Comparison of ENCODE assay signal across 9 cellular contexts in the genomic region with DNA sequence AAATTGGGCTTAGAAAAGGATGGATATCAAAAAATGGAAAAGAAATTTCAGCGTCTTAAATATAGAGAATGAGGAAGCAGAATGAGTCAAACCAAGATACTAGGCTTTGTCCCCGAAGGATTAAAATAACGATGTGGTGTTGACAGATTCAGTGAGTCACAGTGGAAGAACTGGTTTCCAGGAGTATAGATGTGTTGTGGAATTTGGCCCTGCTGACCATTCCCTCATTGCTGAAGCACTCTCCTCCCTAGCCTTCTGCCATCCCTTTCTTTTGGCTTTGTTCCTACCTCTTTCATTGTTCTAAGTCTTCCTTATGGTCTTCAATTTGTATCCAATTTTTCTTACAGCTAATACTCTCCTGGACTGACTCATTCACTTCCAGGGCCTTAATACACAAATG. TPM values are rescaled to one million over a fixed set of nuclear protein-coding genes. Genes with fewer than 3 reads are reported as not detected.
DNase-seq lines count a peak whose midpoint lies in the region; ATAC-seq and TF ChIP-seq lines count a peak whose summit lies in the region.
"Had no signal": no experiment of that assay in that cellular context is flagged by ENCODE, and none has a peak within 500 bp of the region (broad histone marks: within the 10 kb centered on the region; RNA-seq: fewer than 3 reads in every experiment).

No MANE protein-coding gene starts in this region.

- peaks cover 6% of the 10 kb centered on the region for H3F3A ChIP-seq in PC-3 (ENCODE audit: low read length, unreplicated experiment)

- no peaks in the 10 kb centered on the region for H3K27me3 Mint-ChIP-seq in osteocyte (ENCODE audit: unreplicated experiment)
- H3K27me3 Mint-ChIP-seq in activated T-helper 1 cell treated with anti-CD3 and anti-CD28 coated beads, Interleukin-12 subunit alpha, Interleukin-12 subunit beta, Interleukin-2, Interleukin-4 antibody, amounts not matched to agents 30 ng/mL and 10 ng/mL and 1 ng/mL, durations not matched to agents 14 hours and 24 hours and 36 hours (ENCODE audit: insufficient read depth) = peaks cover 7% of the 10 kb centered on the region
- no peaks in the 10 kb centered on the region for H3K27me3 Mint-ChIP-seq in endothelial cell (ENCODE audit: unreplicated experiment)
- no peaks in the 10 kb centered on the region for H3K27me3 Mint-ChIP-seq in activated naive CD8-positive, alpha-beta T cell treated with anti-CD3 and anti-CD28 coated beads for 36 hours

- intact Hi-C loops in PC-3 (cut with micrococcal nuclease) = loop anchor here (1.0 kb wide), 2 partner anchors 23 to 75 kb away; partner anchors contain the start of gene USP25
- intact Hi-C loops in activated T-helper 1 cell treated with anti-CD3 and anti-CD28 coated beads, Interleukin-12 subunit alpha, Interleukin-12 subunit beta, Interleukin-2, Interleukin-4 antibody, amounts not matched to agents 30 ng/mL and 10 ng/mL and 1 ng/mL, durations not matched to agents 14 hours and 24 hours and 36 hours (cut with micrococcal nuclease) = no loop called here

- H3K9me3 Mint-ChIP-seq in osteocyte (ENCODE audit: unreplicated experiment) (peaks cover 9% of the 10 kb centered on the region), endothelial cell (ENCODE audit: unreplicated experiment) (no peaks in the 10 kb centered on the region)
- H3K9me3 Mint-ChIP-seq in activated T-helper 1 cell treated with anti-CD3 and anti-CD28 coated beads, Interleukin-12 subunit alpha, Interleukin-12 subunit beta, Interleukin-2, Interleukin-4 antibody, amounts not matched to agents 30 ng/mL and 10 ng/mL and 1 ng/mL, durations not matched to agents 14 hours and 24 hours and 36 hours = peaks cover 3% of the 10 kb centered on the region
- peaks cover 6% of the 10 kb centered on the region for H3K9me3 Mint-ChIP-seq in activated naive CD8-positive, alpha-beta T cell treated with anti-CD3 and anti-CD28 coated beads for 36 hours

- peak; percentile 73 for DNase-seq in DMS53 treated with DMSO at 0.1 percent for 48 hours (lab: John Stamatoyannopoulos, UW; ENCODE audit: unreplicated experiment)
- peak; percentile 99 for DNase-seq in PC-3
- peak; percentile 92 to 98 for DNase-seq in fibroblast of lung (ENCODE audit: low read depth in 2 of 2)
- no peak for DNase-seq in osteocyte (ENCODE audit: extremely low spot score, unreplicated experiment)
- DNase-seq in activated T-helper 1 cell treated with anti-CD3 and anti-CD28 coated beads, Interleukin-12 subunit alpha, Interleukin-12 subunit beta, Interleukin-2, Interleukin-4 antibody, amounts not matched to agents 30 ng/mL and 10 ng/mL and 1 ng/mL, durations not matched to agents 14 hours and 24 hours and 36 hours (ENCODE audit: low spot score) = no peak
- DNase-seq in activated T-cell treated with anti-CD3 and anti-CD28 coated beads, Interleukin-2, amount 50 U/mL, for 48 hours = no peak
- no peak for DNase-seq in endothelial cell (ENCODE audit: low spot score)
- no peak for DNase-seq in activated naive CD8-positive, alpha-beta T cell treated with anti-CD3 and anti-CD28 coated beads for 36 hours
- DNase-seq: NCI-H446 treated with DMSO at 0.1 percent for 48 hours had no signal

- POLR2A ChIA-PET in PC-3 (lab: Charles Lee; ENCODE audit: unreplicated experiment) = interaction anchor here (0.5 kb wide), 1 partner anchor 94 kb away, joined by 3 read pairs; no protein-coding TSS in a partner anchor

- H3K9ac ChIP-seq in PC-3 (ENCODE audit: low read length) (no peak overlapping the region), fibroblast of lung (ENCODE audit: insufficient read depth, low read length) (no peak overlapping the region)

- no peak for TF ChIP-seq CTCF in PC-3 (conservative IDR thresholded peaks at IDR 0.05; ENCODE audit: low read depth, low read length)
- no peak for TF ChIP-seq CTCF in fibroblast of lung (conservative IDR thresholded peaks at IDR 0.05 in 1 of 2, IDR thresholded peaks at IDR 0.05 in 1 of 2; ENCODE audit: low read depth in 1 of 2, low read length in 2 of 2)
- no peak for TF ChIP-seq CTCF in osteocyte (IDR thresholded peaks at IDR 0.05)
- TF ChIP-seq CTCF in endothelial cell (IDR thresholded peaks at IDR 0.05; ENCODE audit: unreplicated experiment) = no peak

- no peak overlapping the region for H3K4me3 ChIP-seq in PC-3 (ENCODE audit: low read length)
- no peak overlapping the region for H3K4me3 ChIP-seq in fibroblast of lung (replicated peaks in 1 of 4; ENCODE audit: control extremely low read depth in 1 of 4, insufficient read depth in 1 of 4, low read depth in 3 of 4, low read length in 4 of 4)

- H4K20me1 ChIP-seq in PC-3 (ENCODE audit: low read length) = no peaks in the 10 kb centered on the region
- no peaks in the 10 kb centered on the region for H4K20me1 ChIP-seq in fibroblast of lung (ENCODE audit: control insufficient read depth, extremely low read depth, insufficient read depth, low read length)

- H3K36me3 Mint-ChIP-seq in osteocyte (ENCODE audit: unreplicated experiment) (no peaks in the 10 kb centered on the region), endothelial cell (ENCODE audit: low read depth, unreplicated experiment) (no peaks in the 10 kb centered on the region)
- no peaks in the 10 kb centered on the region for H3K36me3 Mint-ChIP-seq in activated T-helper 1 cell treated with anti-CD3 and anti-CD28 coated beads, Interleukin-12 subunit alpha, Interleukin-12 subunit beta, Interleukin-2, Interleukin-4 antibody, amounts not matched to agents 30 ng/mL and 10 ng/mL and 1 ng/mL, durations not matched to agents 14 hours and 24 hours and 36 hours (ENCODE audit: low read depth)
- H3K36me3 Mint-ChIP-seq in activated naive CD8-positive, alpha-beta T cell treated with anti-CD3 and anti-CD28 coated beads for 36 hours = no peaks in the 10 kb centered on the region

- no TSS peak for BruUV-seq in PC-3 (replicated peaks; lab: Mats Ljungman, UMichigan)

- H3K4me3 Mint-ChIP-seq in osteocyte (ENCODE audit: unreplicated experiment) (no peak overlapping the region), endothelial cell (ENCODE audit: unreplicated experiment) (no peak overlapping the region)
- H3K4me3 Mint-ChIP-seq in activated T-helper 1 cell treated with anti-CD3 and anti-CD28 coated beads, Interleukin-12 subunit alpha, Interleukin-12 subunit beta, Interleukin-2, Interleukin-4 antibody, amounts not matched to agents 30 ng/mL and 10 ng/mL and 1 ng/mL, durations not matched to agents 14 hours and 24 hours and 36 hours = no peak overlapping the region
- no peak overlapping the region for H3K4me3 Mint-ChIP-seq in activated naive CD8-positive, alpha-beta T cell treated with anti-CD3 and anti-CD28 coated beads for 36 hours

- CTCF ChIA-PET in PC-3 (lab: Charles Lee) = no interaction called here

- H3K9me3 ChIP-seq in PC-3 (ENCODE audit: low read length) (no peaks in the 10 kb centered on the region), fibroblast of lung (ENCODE audit: control insufficient read depth, insufficient read depth, low read depth, low read length) (no peaks in the 10 kb centered on the region)

- H3K79me2 ChIP-seq in PC-3 (ENCODE audit: low read length) (no peaks in the 10 kb centered on the region), fibroblast of lung (ENCODE audit: control insufficient read depth, insufficient read depth, low read length) (no peaks in the 10 kb centered on the region)

- no peak overlapping the region for H2AFZ ChIP-seq in PC-3 (ENCODE audit: low read length)
- no peak overlapping the region for H2AFZ ChIP-seq in fibroblast of lung (ENCODE audit: low read length)

- H3K27me3 ChIP-seq in PC-3 (ENCODE audit: low read length) (no peaks in the 10 kb centered on the region), fibroblast of lung (ENCODE audit: control insufficient read depth, insufficient read depth, low read length) (no peaks in the 10 kb centered on the region)

- peak; percentile 100 for ATAC-seq in PC-3

- H3K4me2 ChIP-seq in PC-3 (ENCODE audit: low read length) (peak overlapping the region; percentile 55; the same call in 1 of the 2 replicates), fibroblast of lung (ENCODE audit: extremely low read depth, insufficient read depth, low read length) (no peak overlapping the region)

- no peaks in the 10 kb centered on the region for H3K9me2 ChIP-seq in PC-3 (replicated peaks; ENCODE audit: low read length)

- H3K4me1 ChIP-seq in PC-3 (ENCODE audit: insufficient read depth, low read length) (peaks cover 12% of the 10 kb centered on the region), fibroblast of lung (ENCODE audit: control insufficient read depth, extremely low read depth, insufficient read depth, low read length) (no peaks in the 10 kb centered on the region)

- H3K27ac Mint-ChIP-seq in osteocyte (ENCODE audit: unreplicated experiment) (peak overlapping the region; percentile 75), endothelial cell (ENCODE audit: unreplicated experiment) (no peak overlapping the region)
- no peak overlapping the region for H3K27ac Mint-ChIP-seq in activated T-helper 1 cell treated with anti-CD3 and anti-CD28 coated beads, Interleukin-12 subunit alpha, Interleukin-12 subunit beta, Interleukin-2, Interleukin-4 antibody, amounts not matched to agents 30 ng/mL and 10 ng/mL and 1 ng/mL, durations not matched to agents 14 hours and 24 hours and 36 hours
- no peak overlapping the region for H3K27ac Mint-ChIP-seq in activated naive CD8-positive, alpha-beta T cell treated with anti-CD3 and anti-CD28 coated beads for 36 hours

- H3K36me3 ChIP-seq in PC-3 (ENCODE audit: low read depth, low read length) = no peaks in the 10 kb centered on the region
- H3K36me3 ChIP-seq in fibroblast of lung (ENCODE audit: control insufficient read depth, insufficient read depth, low read length) = no peaks in the 10 kb centered on the region

- H3K27ac ChIP-seq in PC-3 (ENCODE audit: low read length) = peak overlapping the region; percentile 78
- H3K27ac ChIP-seq in fibroblast of lung (ENCODE audit: insufficient read depth, low read length) = no peak overlapping the region

- H3K4me1 Mint-ChIP-seq in osteocyte (ENCODE audit: unreplicated experiment) = peaks cover 11% of the 10 kb centered on the region
- no peaks in the 10 kb centered on the region for H3K4me1 Mint-ChIP-seq in activated T-helper 1 cell treated with anti-CD3 and anti-CD28 coated beads, Interleukin-12 subunit alpha, Interleukin-12 subunit beta, Interleukin-2, Interleukin-4 antibody, amounts not matched to agents 30 ng/mL and 10 ng/mL and 1 ng/mL, durations not matched to agents 14 hours and 24 hours and 36 hours (ENCODE audit: low read depth)
- no peaks in the 10 kb centered on the region for H3K4me1 Mint-ChIP-seq in endothelial cell (ENCODE audit: unreplicated experiment)
- no peaks in the 10 kb centered on the region for H3K4me1 Mint-ChIP-seq in activated naive CD8-positive, alpha-beta T cell treated with anti-CD3 and anti-CD28 coated beads for 36 hours

RNA-seq across cellular contexts. Expression of gene USP25, which starts 23.1 kb away (rescaled TPM):
- total RNA-seq in PC-3 (2014; rRNA removed) (28.3 and 54.4 TPM in 2 replicates), fibroblast of lung (47.5 and 65.7 TPM in 2 replicates), osteocyte (45.2 and 48.9 TPM in 2 replicates), endothelial cell (ENCODE audit: unreplicated experiment) (38.0 TPM)
- 31.3 and 40.6 TPM in 2 replicates for polyA plus RNA-seq in fibroblast of lung
- polyA plus RNA-seq in fibroblast of lung (2012) = 21.7 and 25.8 TPM in 2 replicates
- 5.2 and 20.1 TPM in 2 replicates for polyA minus RNA-seq in fibroblast of lung (ENCODE audit: low replicate concordance)
- 25.6 and 26.8 TPM in 2 replicates for total RNA-seq in activated T-helper 1 cell treated with anti-CD3 and anti-CD28 coated beads, Interleukin-12 subunit alpha, Interleukin-12 subunit beta, Interleukin-2, Interleukin-4 antibody, amounts not matched to agents 30 ng/mL and 10 ng/mL and 1 ng/mL, durations not matched to agents 14 hours and 24 hours and 36 hours
- 10 to 100 TPM; 34.9 to 36.4 TPM for total RNA-seq in activated naive CD8-positive, alpha-beta T cell treated with anti-CD3 and anti-CD28 coated beads for 36 hours

Comparison
In these comparisons a context has a peak if more than half of its experiments do, and no peak if none do; other contexts are left out.
1. DNase-seq: peak in DMS53 treated with DMSO at 0.1 percent for 48 hours (single experiment), PC-3 (single experiment) and fibroblast of lung (2 of 2); none in osteocyte (single experiment), activated T-helper 1 cell treated with anti-CD3 and anti-CD28 coated beads, Interleukin-12 subunit alpha, Interleukin-12 subunit beta, Interleukin-2, Interleukin-4 antibody, amounts not matched to agents 30 ng/mL and 10 ng/mL and 1 ng/mL, durations not matched to agents 14 hours and 24 hours and 36 hours (single experiment), activated T-cell treated with anti-CD3 and anti-CD28 coated beads, Interleukin-2, amount 50 U/mL, for 48 hours (0 of 2), endothelial cell (single experiment) and activated naive CD8-positive, alpha-beta T cell treated with anti-CD3 and anti-CD28 coated beads for 36 hours (single experiment).